ENCODE assay signal across 9 cellular contexts in genomic region chr10:23294638-23295247, GRCh38. TPM values are rescaled to one million over a fixed set of nuclear protein-coding genes. Genes with fewer than 3 reads are reported as not detected.
DNase-seq lines count a peak whose midpoint lies in the region; ATAC-seq and TF ChIP-seq lines count a peak whose summit lies in the region.
"Had no signal": no experiment of that assay in that cellular context is flagged by ENCODE, and none has a peak within 500 bp of the region (broad histone marks: within the 10 kb centered on the region; RNA-seq: fewer than 3 reads in every experiment).

No MANE protein-coding gene starts in this region.

- H3K9me3 Mint-ChIP-seq in chondrocyte (ENCODE audit: low read depth) (no peaks in the 10 kb centered on the region), nephron (peaks cover 2% of the 10 kb centered on the region)
- no peaks in the 10 kb centered on the region for H3K9me3 Mint-ChIP-seq in activated naive CD8-positive, alpha-beta T cell treated with anti-CD3 and anti-CD28 coated beads for 36 hours

- no peaks in the 10 kb centered on the region for H3K36me3 Mint-ChIP-seq in chondrocyte (ENCODE audit: low read depth)
- no peaks in the 10 kb centered on the region for H3K36me3 Mint-ChIP-seq in nephron (ENCODE audit: low read depth)
- H3K36me3 Mint-ChIP-seq in activated naive CD8-positive, alpha-beta T cell treated with anti-CD3 and anti-CD28 coated beads for 36 hours, result no peaks in the 10 kb centered on the region

- no peak overlapping the region for H3K4me3 Mint-ChIP-seq in chondrocyte (ENCODE audit: unreplicated experiment)
- no peak overlapping the region for H3K4me3 Mint-ChIP-seq in nephron
- H3K4me3 Mint-ChIP-seq in activated naive CD8-positive, alpha-beta T cell treated with anti-CD3 and anti-CD28 coated beads for 36 hours, result no peak overlapping the region

- TF ChIP-seq POLR2A in upper lobe of left lung (IDR thresholded peaks at IDR 0.05), result no peak

- ATAC-seq in upper lobe of left lung (ENCODE audit: low FRiP score in 2 of 2) (no peak), HG02870 (IDR thresholded peaks at IDR 0.05; ENCODE audit: unreplicated experiment) (no peak)

- H3K9me3 ChIP-seq in upper lobe of left lung, result no peaks in the 10 kb centered on the region

- TF ChIP-seq EP300 in upper lobe of left lung (IDR thresholded peaks at IDR 0.05), result no peak

- peak; percentile 84 for TF ChIP-seq CTCF in chondrocyte (IDR thresholded peaks at IDR 0.05)
- peak; percentile 51 to 65 (median 57) for TF ChIP-seq CTCF in nephron (IDR thresholded peaks at IDR 0.05; ENCODE audit: unreplicated experiment in 3 of 3)
- peak in 2 of 6 experiments; percentile 17 to 19 for TF ChIP-seq CTCF in upper lobe of left lung (IDR thresholded peaks at IDR 0.05)

- DNase-seq in EL, result peak; percentile 12
- peak; percentile 27 for DNase-seq in NAMALWA (ENCODE audit: low spot score)
- no peak for DNase-seq in chondrocyte (ENCODE audit: low spot score)
- DNase-seq in upper lobe of left lung, result no peak
- DNase-seq in activated naive CD8-positive, alpha-beta T cell treated with anti-CD3 and anti-CD28 coated beads for 36 hours, result no peak
- no peak for DNase-seq in HuH-7.5 (ENCODE audit: low spot score)
- DNase-seq: effector memory CD4-positive, alpha-beta T cell had no signal

- H3K27me3 ChIP-seq in upper lobe of left lung, result no peaks in the 10 kb centered on the region

- H3K4me1 Mint-ChIP-seq in chondrocyte (ENCODE audit: low read depth), result no peaks in the 10 kb centered on the region
- no peaks in the 10 kb centered on the region for H3K4me1 Mint-ChIP-seq in nephron
- H3K4me1 Mint-ChIP-seq in activated naive CD8-positive, alpha-beta T cell treated with anti-CD3 and anti-CD28 coated beads for 36 hours, result peaks cover 3% of the 10 kb centered on the region

- H3K36me3 ChIP-seq in upper lobe of left lung, result no peaks in the 10 kb centered on the region

- H3K27ac Mint-ChIP-seq in chondrocyte (ENCODE audit: unreplicated experiment) (no peak overlapping the region), nephron (no peak overlapping the region)
- no peak overlapping the region for H3K27ac Mint-ChIP-seq in activated naive CD8-positive, alpha-beta T cell treated with anti-CD3 and anti-CD28 coated beads for 36 hours

- H3K4me3 ChIP-seq in upper lobe of left lung, result no peak overlapping the region

- 48 to 51% methylated on average over 5 of the region's 5 CpGs for WGBS in upper lobe of left lung, 2 donors

- no peaks in the 10 kb centered on the region for H3K4me1 ChIP-seq in upper lobe of left lung

- H3K27me3 Mint-ChIP-seq in chondrocyte (ENCODE audit: low read depth) (peaks cover 40% of the 10 kb centered on the region), nephron (ENCODE audit: low read depth) (peaks cover 27% of the 10 kb centered on the region)
- peaks cover 43% of the 10 kb centered on the region for H3K27me3 Mint-ChIP-seq in activated naive CD8-positive, alpha-beta T cell treated with anti-CD3 and anti-CD28 coated beads for 36 hours

- no peak overlapping the region for H3K27ac ChIP-seq in upper lobe of left lung

RNA-seq across cellular contexts. Expression of gene C10orf67, which starts 49.9 kb away (rescaled TPM):
- total RNA-seq in chondrocyte (not detected in 3 replicates), upper lobe of left lung (1 to 10 TPM; 1.7 to 7.3 (median 4.2) TPM)
- under 1 TPM; 0.45 to 0.60 TPM for total RNA-seq in activated naive CD8-positive, alpha-beta T cell treated with anti-CD3 and anti-CD28 coated beads for 36 hours

Comparison
In these comparisons a context has a peak if more than half of its experiments do, and no peak if none do; other contexts are left out.
1. DNase-seq: peak in EL (single experiment) and NAMALWA (single experiment); none in chondrocyte (single experiment), upper lobe of left lung (0 of 2), activated naive CD8-positive, alpha-beta T cell treated with anti-CD3 and anti-CD28 coated beads for 36 hours (single experiment) and HuH-7.5 (single experiment).